ENCODE assay signal across 8 cellular contexts in genomic region chr9:109319631-109320233, GRCh38. TPM values are rescaled to one million over a fixed set of nuclear protein-coding genes. Genes with fewer than 3 reads are reported as not detected.
DNase-seq lines count a peak whose midpoint lies in the region; TF ChIP-seq lines count a peak whose summit lies in the region.

No MANE protein-coding gene starts in this region.

- no peak overlapping the region for H3K23ac ChIP-seq in mesenchymal stem cell (ENCODE audit: low read length in 2 of 2)

- H3K27ac ChIP-seq in HUES48 (ENCODE audit: low read depth, low read length) (peak overlapping the region; percentile 96), brain microvascular endothelial cell (no peak overlapping the region), mesenchymal stem cell (ENCODE audit: low read length, poor library complexity, severe bottlenecking) (no peak overlapping the region)

- H3K9ac ChIP-seq in HUES48 (ENCODE audit: low read depth, low read length) (peak overlapping the region; percentile 65), mesenchymal stem cell (ENCODE audit: low read length) (no peak overlapping the region)

- H3K4ac ChIP-seq in mesenchymal stem cell (ENCODE audit: low read depth in 1 of 2, low read length in 2 of 2): no peak overlapping the region

- H4K8ac ChIP-seq in mesenchymal stem cell (ENCODE audit: low read length): no peak overlapping the region

- in situ Hi-C loops in brain microvascular endothelial cell (cut with HindIII; ENCODE audit: low pct_ligation_motif_present, low sequenced_read_pairs): no loop called here

- H2BK12ac ChIP-seq in mesenchymal stem cell (ENCODE audit: low read length in 2 of 2): no peak overlapping the region

- peak; percentile 57 for DNase-seq in activated CD8-positive, alpha-beta memory T cell treated with anti-CD3 and anti-CD28 coated beads for 24 hours
- DNase-seq in activated CD8-positive, alpha-beta memory T cell treated with anti-CD3 and anti-CD28 coated beads, Interleukin-2, amount 50 U/mL, for 4 hours: no peak
- DNase-seq in brain microvascular endothelial cell (no peak), mesenchymal stem cell (no peak), T-helper 9 cell (no peak)
- no peak for DNase-seq in stimulated activated CD8-positive, alpha-beta memory T cell treated with anti-CD3 and anti-CD28 coated beads, Interleukin-4, amount 100 ng/mL, for 48 hours
- DNase-seq in stimulated activated CD4-positive, alpha-beta T cell treated with anti-CD3 and anti-CD28 coated beads, Interleukin-4, amount 100 ng/mL, for 24 hours: no peak

- no peak overlapping the region for H4K91ac ChIP-seq in mesenchymal stem cell (ENCODE audit: low read length)

- no peak overlapping the region for H2BK15ac ChIP-seq in mesenchymal stem cell (ENCODE audit: low read depth, poor library complexity, severe bottlenecking)

- H3K9me3 ChIP-seq in HUES48 (ENCODE audit: control insufficient read depth, insufficient read depth, low read length) (no peaks in the 10 kb centered on the region), mesenchymal stem cell (ENCODE audit: control insufficient read depth, low read length) (no peaks in the 10 kb centered on the region)

- no peak overlapping the region for H3K14ac ChIP-seq in mesenchymal stem cell (ENCODE audit: low read length in 2 of 2)

- H3K79me1 ChIP-seq in mesenchymal stem cell (replicated peaks; ENCODE audit: low read length, poor library complexity, severe bottlenecking): no peaks in the 10 kb centered on the region

- peak overlapping the region; percentile 63 for H3K4me2 ChIP-seq in mesenchymal stem cell (ENCODE audit: low read length, poor library complexity, severe bottlenecking)

- H2BK5ac ChIP-seq in mesenchymal stem cell (ENCODE audit: low read depth, low read length, poor library complexity, severe bottlenecking): no peak overlapping the region

- no peak for TF ChIP-seq CTCF in brain microvascular endothelial cell (IDR thresholded peaks at IDR 0.05; ENCODE audit: low read depth, low read length, missing control alignments)

- H3K4me3 ChIP-seq in HUES48 (ENCODE audit: low read depth, low read length) (peak overlapping the region; percentile 83), brain microvascular endothelial cell (ENCODE audit: low read depth, low read length) (peak overlapping the region; percentile 39), mesenchymal stem cell (ENCODE audit: insufficient read depth in 1 of 2, low read depth in 1 of 2, low read length in 2 of 2) (peak overlapping the region in 1 of 2 experiments; percentile 59)

- no peak overlapping the region for H2BK120ac ChIP-seq in mesenchymal stem cell (ENCODE audit: low read depth, low read length)

- 4% methylated on average over 35 of the region's 39 CpGs for WGBS in mesenchymal stem cell

- H3K36me3 ChIP-seq in HUES48 (ENCODE audit: control insufficient read depth, insufficient read depth, low read length) (no peaks in the 10 kb centered on the region), brain microvascular endothelial cell (replicated peaks) (no peaks in the 10 kb centered on the region), mesenchymal stem cell (ENCODE audit: control insufficient read depth in 1 of 2, insufficient read depth in 2 of 2, low read depth in 1 of 2, low read length in 2 of 2) (no peaks in the 10 kb centered on the region)

- no peak overlapping the region for H2AK5ac ChIP-seq in mesenchymal stem cell (ENCODE audit: low read length, severe bottlenecking)

- no peak overlapping the region for H3K18ac ChIP-seq in mesenchymal stem cell (ENCODE audit: low read depth in 1 of 2, low read length in 2 of 2)

- H2AFZ ChIP-seq in mesenchymal stem cell (ENCODE audit: low read depth, low read length): no peak overlapping the region

- H3K4me1 ChIP-seq in HUES48 (ENCODE audit: control insufficient read depth, insufficient read depth, low read length) (peaks cover 39% of the 10 kb centered on the region), mesenchymal stem cell (ENCODE audit: control insufficient read depth, insufficient read depth, low read depth, low read length) (peaks cover 13% of the 10 kb centered on the region)

- H3K27me3 ChIP-seq in HUES48 (ENCODE audit: control insufficient read depth, insufficient read depth, low read length) (peaks cover 9% of the 10 kb centered on the region; the same call in 1 of the 2 replicates), brain microvascular endothelial cell (replicated peaks) (peaks cover 21% of the 10 kb centered on the region), mesenchymal stem cell (ENCODE audit: control insufficient read depth in 1 of 2, insufficient read depth in 1 of 2, low read length in 2 of 2) (peaks cover 63 to 79% of the 10 kb centered on the region in 2 experiments)

RNA-seq across cellular contexts. Expression of gene EPB41L4B, which starts 1.1 kb away (rescaled TPM):
- 0.03 TPM for polyA plus RNA-seq in mesenchymal stem cell (2013, experiment 1 of 2)
- polyA plus RNA-seq in mesenchymal stem cell (2013, experiment 2 of 2): 0.03 TPM
